Comparison of ENCODE assay signal across 11 cellular contexts in genomic region chr3:44883999-44884431, GRCh38. TPM values are rescaled to one million over a fixed set of nuclear protein-coding genes. Genes with fewer than 3 reads are reported as not detected.
A peak's percentile ranks its signal among the peaks of the same experiment; 100 is the strongest.
DNase-seq lines count a peak whose midpoint lies in the region; ATAC-seq and TF ChIP-seq lines count a peak whose summit lies in the region.
"Had no signal": no experiment of that assay in that cellular context is flagged by ENCODE, and none has a peak within 500 bp of the region (broad histone marks: within the 10 kb centered on the region; RNA-seq: fewer than 3 reads in every experiment).

No MANE protein-coding gene starts in this region.

- H3K36me3 Mint-ChIP-seq in natural killer cell, result no peaks in the 10 kb centered on the region

- H3K4ac ChIP-seq in neuronal stem cell (ENCODE audit: low read length), result no peak overlapping the region

- no peaks in the 10 kb centered on the region for H3K9me3 ChIP-seq in fibroblast of lung (ENCODE audit: control insufficient read depth, insufficient read depth, low read depth, low read length)
- no peaks in the 10 kb centered on the region for H3K9me3 ChIP-seq in suprapubic skin
- no peaks in the 10 kb centered on the region for H3K9me3 ChIP-seq in neuronal stem cell (replicated peaks in 1 of 2; ENCODE audit: control insufficient read depth in 2 of 2, insufficient read depth in 1 of 2, low read depth in 1 of 2, low read length in 2 of 2)

- no peaks in the 10 kb centered on the region for H3K27me3 ChIP-seq in fibroblast of lung (ENCODE audit: control insufficient read depth, insufficient read depth, low read length)
- no peaks in the 10 kb centered on the region for H3K27me3 ChIP-seq in suprapubic skin
- H3K27me3 ChIP-seq in neuronal stem cell (ENCODE audit: control insufficient read depth in 3 of 3, insufficient read depth in 3 of 3, low read depth in 1 of 3, low read length in 3 of 3), result peaks cover 0 to 5% (median 0%) of the 10 kb centered on the region in 3 experiments

- peaks cover 12 to 16% of the 10 kb centered on the region in 2 donors for H3K27me3 Mint-ChIP-seq in natural killer cell (ENCODE audit: low read depth in 2 of 2)

- no peaks in the 10 kb centered on the region for H3K9me3 Mint-ChIP-seq in natural killer cell
- H3K9me3 Mint-ChIP-seq: activated T-helper 2 cell treated with anti-CD3 and anti-CD28 coated beads, Interferon-gamma antibody, Interleukin-2, Interleukin-4, amounts not matched to agents 10 μg/mL and 5 μg/mL and 100 μg/mL, durations not matched to agents 14 hours and 24 hours and 36 hours; stimulated activated naive CD8-positive, alpha-beta T cell treated with anti-CD3 and anti-CD28 coated beads, Interleukin-15, Interleukin-2, amounts not matched to agents 100 ng/mL and 50 ng/mL, for 24 hours had no signal

- TF ChIP-seq EP300 in suprapubic skin (IDR thresholded peaks at IDR 0.05), result no peak

- H4K8ac ChIP-seq in neuronal stem cell (ENCODE audit: low read depth, low read length), result no peak overlapping the region

- H2BK120ac ChIP-seq in neuronal stem cell (ENCODE audit: low read depth, low read length), result no peak overlapping the region

- H3K27ac ChIP-seq in RWPE1, result peak overlapping the region; percentile 99
- H3K27ac ChIP-seq in fibroblast of lung (ENCODE audit: insufficient read depth, low read length), result peak overlapping the region; percentile 69
- H3K27ac ChIP-seq in suprapubic skin, result peak overlapping the region; percentile 71
- H3K27ac ChIP-seq in neuronal stem cell (replicated peaks; ENCODE audit: low read length), result no peak overlapping the region

- no peak overlapping the region for H2BK15ac ChIP-seq in neuronal stem cell (ENCODE audit: low read length)

- H3K36me3 ChIP-seq in fibroblast of lung (ENCODE audit: control insufficient read depth, insufficient read depth, low read length) (no peaks in the 10 kb centered on the region), suprapubic skin (no peaks in the 10 kb centered on the region), neuronal stem cell (replicated peaks in 1 of 2; ENCODE audit: control insufficient read depth in 2 of 2, insufficient read depth in 2 of 2, low read length in 2 of 2) (no peaks in the 10 kb centered on the region)

- no peak for ATAC-seq in natural killer cell

- H3K14ac ChIP-seq in neuronal stem cell (ENCODE audit: low read length), result no peak overlapping the region

- no peak overlapping the region for H3K4me3 Mint-ChIP-seq in natural killer cell
- H3K4me3 Mint-ChIP-seq: H9; stimulated activated naive CD8-positive, alpha-beta T cell treated with anti-CD3 and anti-CD28 coated beads, Interleukin-15, Interleukin-2, amounts not matched to agents 100 ng/mL and 50 ng/mL, for 24 hours had no signal

- H2BK5ac ChIP-seq in neuronal stem cell (ENCODE audit: low read length), result no peak overlapping the region

- POLR2A ChIA-PET in RWPE1 (lab: Yijun Ruan, JAX; ENCODE audit: low non-redundant PET), result no interaction called here

- intact Hi-C loops in natural killer cell (cut with micrococcal nuclease), result no loop called here

- H3K4me1 ChIP-seq in fibroblast of lung (ENCODE audit: control insufficient read depth, extremely low read depth, insufficient read depth, low read length) (peaks cover 28% of the 10 kb centered on the region), suprapubic skin (peaks cover 25% of the 10 kb centered on the region), neuronal stem cell (ENCODE audit: control insufficient read depth in 2 of 2, insufficient read depth in 1 of 2, low read depth in 1 of 2, low read length in 2 of 2) (no peaks in the 10 kb centered on the region)

- H3K23ac ChIP-seq in neuronal stem cell (ENCODE audit: low read depth, low read length, poor library complexity), result no peak overlapping the region

- H3K9ac ChIP-seq in fibroblast of lung (ENCODE audit: insufficient read depth, low read length), result no peak overlapping the region
- no peak overlapping the region for H3K9ac ChIP-seq in neuronal stem cell (ENCODE audit: low read depth, low read length, poor library complexity)

- no peaks in the 10 kb centered on the region for H3K79me2 ChIP-seq in fibroblast of lung (ENCODE audit: control insufficient read depth, insufficient read depth, low read length)

- H3K27ac Mint-ChIP-seq in natural killer cell, result no peak overlapping the region
- H3K27ac Mint-ChIP-seq: activated T-helper 2 cell treated with anti-CD3 and anti-CD28 coated beads, Interferon-gamma antibody, Interleukin-2, Interleukin-4, amounts not matched to agents 10 μg/mL and 5 μg/mL and 100 μg/mL, durations not matched to agents 14 hours and 24 hours and 36 hours; stimulated activated naive CD8-positive, alpha-beta T cell treated with anti-CD3 and anti-CD28 coated beads, Interleukin-15, Interleukin-2, amounts not matched to agents 100 ng/mL and 50 ng/mL, for 24 hours had no signal

- H3K4me2 ChIP-seq in fibroblast of lung (ENCODE audit: extremely low read depth, insufficient read depth, low read length), result peak overlapping the region; percentile 48
- no peak overlapping the region for H3K4me2 ChIP-seq in neuronal stem cell (ENCODE audit: insufficient read depth, low read length, poor library complexity, severe bottlenecking)

- TF ChIP-seq POLR2A in suprapubic skin (IDR thresholded peaks at IDR 0.05), result no peak

- H3K4me1 Mint-ChIP-seq in natural killer cell, result no peaks in the 10 kb centered on the region

- H2AFZ ChIP-seq in fibroblast of lung (ENCODE audit: low read length), result no peak overlapping the region
- H2AFZ ChIP-seq in neuronal stem cell (ENCODE audit: low read length), result no peak overlapping the region

- CTCF ChIA-PET in RWPE1 (lab: Yijun Ruan, JAX), result no interaction called here

- H2BK12ac ChIP-seq in neuronal stem cell (ENCODE audit: low read length), result no peak overlapping the region

- H3K79me1 ChIP-seq in neuronal stem cell (ENCODE audit: low read depth, low read length), result no peaks in the 10 kb centered on the region

- H4K20me1 ChIP-seq in fibroblast of lung (ENCODE audit: control insufficient read depth, extremely low read depth, insufficient read depth, low read length), result no peaks in the 10 kb centered on the region

- H2AK5ac ChIP-seq in neuronal stem cell (ENCODE audit: low read depth, low read length), result no peak overlapping the region

- no peak overlapping the region for H4K91ac ChIP-seq in neuronal stem cell (ENCODE audit: low read depth, low read length, poor library complexity)

- TF ChIP-seq CTCF in RWPE1 (conservative IDR thresholded peaks at IDR 0.05; ENCODE audit: low read depth), result no peak
- TF ChIP-seq CTCF in fibroblast of lung (conservative IDR thresholded peaks at IDR 0.05 in 1 of 2, IDR thresholded peaks at IDR 0.05 in 1 of 2; ENCODE audit: low read depth in 1 of 2, low read length in 2 of 2), result no peak
- TF ChIP-seq CTCF in suprapubic skin (IDR thresholded peaks at IDR 0.05), result no peak
- TF ChIP-seq CTCF in natural killer cell (IDR thresholded peaks at IDR 0.05), result no peak

- 16% methylated on average over 4 of the region's 4 CpGs for WGBS in suprapubic skin
- no CpG with 5 or more reads among the region's 4 CpGs for WGBS in neuronal stem cell (ENCODE audit: extremely low coverage in 2 of 2, insufficient read length in 2 of 2, insufficient replicate concordance in 1 of 2), 2 donors

- H3K4me3 ChIP-seq in fibroblast of lung (replicated peaks in 1 of 4; ENCODE audit: control extremely low read depth in 1 of 4, insufficient read depth in 1 of 4, low read depth in 3 of 4, low read length in 4 of 4), result no peak overlapping the region
- no peak overlapping the region for H3K4me3 ChIP-seq in suprapubic skin
- H3K4me3 ChIP-seq in neuronal stem cell (ENCODE audit: low read length in 2 of 2), result no peak overlapping the region

- H3K18ac ChIP-seq in neuronal stem cell (ENCODE audit: low read length), result no peak overlapping the region

- DNase-seq in HCEC 1CT, result peak; percentile 93
- DNase-seq in RWPE1 (ENCODE audit: low spot score), result peak; percentile 82
- peak; percentile 89 to 98 for DNase-seq in fibroblast of lung (ENCODE audit: low read depth in 2 of 2)
- DNase-seq in suprapubic skin (ENCODE audit: low spot score in 2 of 2), result no peak
- DNase-seq in natural killer cell, result no peak
- DNase-seq in inferior parietal cortex (ENCODE audit: extremely low spot score), result no peak
- no peak for DNase-seq in neuronal stem cell (ENCODE audit: low spot score)
- DNase-seq: H9, posterior cingulate gyrus had no signal

RNA-seq across cellular contexts. Expression of gene TGM4, which starts 9.6 kb away (rescaled TPM):
- total RNA-seq in fibroblast of lung (not detected in 2 replicates), suprapubic skin (under 1 TPM in 2 of 4 donors, not detected in 2; 0.30 to 0.56 TPM), natural killer cell (not detected)
- polyA plus RNA-seq in fibroblast of lung, result 0.02 TPM in 1 of 2 replicates, not detected in the other
- not detected in 2 replicates for polyA plus RNA-seq in fibroblast of lung (2012)
- polyA minus RNA-seq in fibroblast of lung (ENCODE audit: low replicate concordance), result not detected in 2 replicates
- 0.07 TPM for polyA plus RNA-seq in neuronal stem cell (2013, experiment 1 of 2)
- 0.08 TPM for polyA plus RNA-seq in neuronal stem cell (2013, experiment 2 of 2)
- total RNA-seq: activated T-helper 2 cell treated with anti-CD3 and anti-CD28 coated beads, Interferon-gamma antibody, Interleukin-2, Interleukin-4, amounts not matched to agents 10 μg/mL and 5 μg/mL and 100 μg/mL, durations not matched to agents 14 hours and 24 hours and 36 hours; H9 had no signal

RNA-seq across cellular contexts. Expression of gene TMEM42, which starts 22.3 kb away (rescaled TPM):
- 17.2 and 25.3 TPM in 2 replicates for total RNA-seq in fibroblast of lung
- polyA plus RNA-seq in fibroblast of lung, result 20.2 and 23.4 TPM in 2 replicates
- 16.8 and 17.1 TPM in 2 replicates for polyA plus RNA-seq in fibroblast of lung (2012)
- 9.0 and 16.2 TPM in 2 replicates for polyA minus RNA-seq in fibroblast of lung (ENCODE audit: low replicate concordance)
- 10 to 100 TPM; 15.9 to 27.2 (median 20.8) TPM for total RNA-seq in suprapubic skin
- 10 to 100 TPM in 2 of 3 donors, 1 to 10 TPM in 1; 9.9 to 15.9 (median 11.3) TPM for total RNA-seq in natural killer cell
- polyA plus RNA-seq in neuronal stem cell (2013, experiment 1 of 2), result 24.1 TPM
- 24.5 TPM for polyA plus RNA-seq in neuronal stem cell (2013, experiment 2 of 2)

Comparison
In these comparisons a context has a peak if more than half of its experiments do, and no peak if none do; other contexts are left out.
1. DNase-seq: peak in HCEC 1CT (single experiment), RWPE1 (single experiment) and fibroblast of lung (2 of 2); none in suprapubic skin (0 of 2), natural killer cell (single experiment), inferior parietal cortex (single experiment) and neuronal stem cell (single experiment).